8 cellular contexts compared by ENCODE assay signal in the genomic region with DNA sequence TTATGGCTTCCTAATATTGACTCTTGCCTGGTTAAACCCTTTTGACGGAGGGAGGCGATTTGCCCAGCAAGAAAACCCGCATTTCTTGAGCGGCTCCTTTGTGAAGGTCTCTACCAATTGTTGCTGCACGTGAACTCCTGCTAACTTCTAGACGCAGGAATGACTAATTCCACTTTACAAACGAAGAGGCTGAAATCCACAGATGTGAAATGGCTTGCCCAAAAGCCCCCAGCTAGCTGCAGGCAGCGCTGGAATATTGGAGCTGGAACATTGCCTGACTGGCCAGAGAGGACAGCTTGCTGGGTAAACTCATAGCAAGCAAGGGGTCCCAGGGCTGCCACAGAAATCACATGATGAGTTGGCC. TPM values are rescaled to one million over a fixed set of nuclear protein-coding genes. Genes with fewer than 3 reads are reported as not detected.
DNase-seq lines count a peak whose midpoint lies in the region; ATAC-seq and TF ChIP-seq lines count a peak whose summit lies in the region.

No MANE protein-coding gene starts in this region.

- 0 out of 2 replicates have a peak, but pooled peaks cover 6% of the 10 kb centered on the region for H3K79me2 ChIP-seq in GM23338 (replicated peaks; ENCODE audit: insufficient read depth)

- H3K27me3 ChIP-seq in GM23338 (ENCODE audit: insufficient read depth) = peaks cover 56% of the 10 kb centered on the region
- H3K27me3 ChIP-seq in SJSA1 (replicated peaks) = no peaks in the 10 kb centered on the region

- peak overlapping the region; percentile 89 for H3K4me3 Mint-ChIP-seq in GM23338

- peaks cover 25% of the 10 kb centered on the region for H3K4me1 ChIP-seq in GM23338 (ENCODE audit: insufficient read depth)
- peaks cover 37% of the 10 kb centered on the region for H3K4me1 ChIP-seq in SJSA1 (replicated peaks)

- DNase-seq in GM23338 (ENCODE audit: low spot score) = peak; percentile 25
- no peak for DNase-seq in SJSA1 (ENCODE audit: low read depth in 1 of 2, low spot score in 2 of 2)
- DNase-seq in fibroblast of the aortic adventitia (ENCODE audit: low read depth) = peak; percentile 47
- DNase-seq in retinal pigment epithelial cell (ENCODE audit: low read depth) = no peak
- no peak for DNase-seq in G401 (ENCODE audit: low spot score)
- no peak for DNase-seq in dermis blood vessel endothelial cell
- no peak for DNase-seq in T-helper 9 cell

- peaks cover 20% of the 10 kb centered on the region for H3F3A ChIP-seq in GM23338 (replicated peaks; ENCODE audit: low read depth)

- no peaks in the 10 kb centered on the region for H3K36me3 ChIP-seq in GM23338 (ENCODE audit: insufficient read depth)
- H3K36me3 ChIP-seq in SJSA1 = peaks cover 7% of the 10 kb centered on the region

- peak overlapping the region; percentile 100 for H3K4me2 ChIP-seq in GM23338

- no peak overlapping the region for H3K27ac Mint-ChIP-seq in GM23338

- peaks cover 3% of the 10 kb centered on the region for H3K36me3 Mint-ChIP-seq in GM23338 (ENCODE audit: low read depth)

- peaks cover 46% of the 10 kb centered on the region for H3K27me3 Mint-ChIP-seq in GM23338 (ENCODE audit: insufficient read depth, low read depth, poor library complexity)

- H3K9me3 Mint-ChIP-seq in GM23338 = no peaks in the 10 kb centered on the region; the same call in 2 of the 3 replicates

- H3K27ac ChIP-seq in GM23338 (ENCODE audit: low read depth) = no peak overlapping the region
- no peak overlapping the region for H3K27ac ChIP-seq in SJSA1

- H3K4me1 Mint-ChIP-seq in GM23338 = peaks cover 22% of the 10 kb centered on the region

- peak overlapping the region; percentile 94 for H2AFZ ChIP-seq in GM23338

- in situ Hi-C loops in G401 (cut with HindIII; ENCODE audit: low sequenced_read_pairs) = no loop called here

- peak overlapping the region; percentile 86 for H3K4me3 ChIP-seq in GM23338
- peak overlapping the region; percentile 56 for H3K4me3 ChIP-seq in SJSA1
- peak overlapping the region; percentile 85 for H3K4me3 ChIP-seq in fibroblast of the aortic adventitia (ENCODE audit: low read depth, low read length)
- peak overlapping the region; percentile 70 for H3K4me3 ChIP-seq in retinal pigment epithelial cell (ENCODE audit: low read length)

- TF ChIP-seq CTCF in GM23338 (conservative IDR thresholded peaks at IDR 0.05; ENCODE audit: low read depth in 2 of 2) (no peak), fibroblast of the aortic adventitia (IDR thresholded peaks at IDR 0.05; ENCODE audit: insufficient read depth, low read length) (no peak), retinal pigment epithelial cell (conservative IDR thresholded peaks at IDR 0.05; ENCODE audit: low read depth, low read length) (no peak)

- no peaks in the 10 kb centered on the region for H3K9me2 ChIP-seq in GM23338 (ENCODE audit: insufficient read depth)

- H4K20me1 ChIP-seq in GM23338 (replicated peaks; ENCODE audit: insufficient read depth) = peaks cover 5% of the 10 kb centered on the region

- ATAC-seq in GM23338 (no peak), HG03571 (IDR thresholded peaks at IDR 0.05; ENCODE audit: unreplicated experiment) (no peak)

- no peaks in the 10 kb centered on the region for H3K9me3 ChIP-seq in SJSA1 (replicated peaks)

TF ChIP-seq in GM23338, 12 proteins besides CTCF, POLR2A, EP300 and RAD21 (continues in another document):
- TF ChIP-seq, protein P1, sequence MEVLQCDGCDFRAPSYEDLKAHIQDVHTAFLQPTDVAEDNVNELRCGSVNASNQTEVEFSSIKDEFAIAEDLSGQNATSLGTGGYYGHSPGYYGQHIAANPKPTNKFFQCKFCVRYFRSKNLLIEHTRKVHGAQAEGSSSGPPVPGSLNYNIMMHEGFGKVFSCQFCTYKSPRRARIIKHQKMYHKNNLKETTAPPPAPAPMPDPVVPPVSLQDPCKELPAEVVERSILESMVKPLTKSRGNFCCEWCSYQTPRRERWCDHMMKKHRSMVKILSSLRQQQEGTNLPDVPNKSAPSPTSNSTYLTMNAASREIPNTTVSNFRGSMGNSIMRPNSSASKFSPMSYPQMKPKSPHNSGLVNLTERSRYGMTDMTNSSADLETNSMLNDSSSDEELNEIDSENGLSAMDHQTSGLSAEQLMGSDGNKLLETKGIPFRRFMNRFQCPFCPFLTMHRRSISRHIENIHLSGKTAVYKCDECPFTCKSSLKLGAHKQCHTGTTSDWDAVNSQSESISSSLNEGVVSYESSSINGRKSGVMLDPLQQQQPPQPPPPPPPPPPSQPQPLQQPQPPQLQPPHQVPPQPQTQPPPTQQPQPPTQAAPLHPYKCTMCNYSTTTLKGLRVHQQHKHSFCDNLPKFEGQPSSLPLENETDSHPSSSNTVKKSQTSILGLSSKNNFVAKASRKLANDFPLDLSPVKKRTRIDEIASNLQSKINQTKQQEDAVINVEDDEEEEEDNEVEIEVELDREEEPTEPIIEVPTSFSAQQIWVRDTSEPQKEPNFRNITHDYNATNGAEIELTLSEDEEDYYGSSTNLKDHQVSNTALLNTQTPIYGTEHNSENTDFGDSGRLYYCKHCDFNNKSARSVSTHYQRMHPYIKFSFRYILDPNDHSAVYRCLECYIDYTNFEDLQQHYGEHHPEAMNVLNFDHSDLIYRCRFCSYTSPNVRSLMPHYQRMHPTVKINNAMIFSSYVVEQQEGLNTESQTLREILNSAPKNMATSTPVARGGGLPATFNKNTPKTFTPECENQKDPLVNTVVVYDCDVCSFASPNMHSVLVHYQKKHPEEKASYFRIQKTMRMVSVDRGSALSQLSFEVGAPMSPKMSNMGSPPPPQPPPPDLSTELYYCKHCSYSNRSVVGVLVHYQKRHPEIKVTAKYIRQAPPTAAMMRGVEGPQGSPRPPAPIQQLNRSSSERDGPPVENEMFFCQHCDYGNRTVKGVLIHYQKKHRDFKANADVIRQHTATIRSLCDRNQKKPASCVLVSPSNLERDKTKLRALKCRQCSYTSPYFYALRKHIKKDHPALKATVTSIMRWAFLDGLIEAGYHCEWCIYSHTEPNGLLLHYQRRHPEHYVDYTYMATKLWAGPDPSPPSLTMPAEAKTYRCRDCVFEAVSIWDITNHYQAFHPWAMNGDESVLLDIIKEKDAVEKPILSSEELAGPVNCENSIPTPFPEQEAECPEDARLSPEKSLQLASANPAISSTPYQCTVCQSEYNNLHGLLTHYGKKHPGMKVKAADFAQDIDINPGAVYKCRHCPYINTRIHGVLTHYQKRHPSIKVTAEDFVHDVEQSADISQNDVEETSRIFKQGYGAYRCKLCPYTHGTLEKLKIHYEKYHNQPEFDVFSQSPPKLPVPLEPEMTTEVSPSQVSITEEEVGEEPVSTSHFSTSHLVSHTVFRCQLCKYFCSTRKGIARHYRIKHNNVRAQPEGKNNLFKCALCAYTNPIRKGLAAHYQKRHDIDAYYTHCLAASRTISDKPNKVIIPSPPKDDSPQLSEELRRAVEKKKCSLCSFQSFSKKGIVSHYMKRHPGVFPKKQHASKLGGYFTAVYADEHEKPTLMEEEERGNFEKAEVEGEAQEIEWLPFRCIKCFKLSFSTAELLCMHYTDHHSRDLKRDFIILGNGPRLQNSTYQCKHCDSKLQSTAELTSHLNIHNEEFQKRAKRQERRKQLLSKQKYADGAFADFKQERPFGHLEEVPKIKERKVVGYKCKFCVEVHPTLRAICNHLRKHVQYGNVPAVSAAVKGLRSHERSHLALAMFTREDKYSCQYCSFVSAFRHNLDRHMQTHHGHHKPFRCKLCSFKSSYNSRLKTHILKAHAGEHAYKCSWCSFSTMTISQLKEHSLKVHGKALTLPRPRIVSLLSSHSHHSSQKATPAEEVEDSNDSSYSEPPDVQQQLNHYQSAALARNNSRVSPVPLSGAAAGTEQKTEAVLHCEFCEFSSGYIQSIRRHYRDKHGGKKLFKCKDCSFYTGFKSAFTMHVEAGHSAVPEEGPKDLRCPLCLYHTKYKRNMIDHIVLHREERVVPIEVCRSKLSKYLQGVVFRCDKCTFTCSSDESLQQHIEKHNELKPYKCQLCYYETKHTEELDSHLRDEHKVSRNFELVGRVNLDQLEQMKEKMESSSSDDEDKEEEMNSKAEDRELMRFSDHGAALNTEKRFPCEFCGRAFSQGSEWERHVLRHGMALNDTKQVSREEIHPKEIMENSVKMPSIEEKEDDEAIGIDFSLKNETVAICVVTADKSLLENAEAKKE (CRISPR knock-in tag; IDR thresholded peaks at IDR 0.05) = no peak
- TF ChIP-seq EZH2phosphoT487 (IDR thresholded peaks at IDR 0.05; ENCODE audit: unreplicated experiment) (no peak), POLR2AphosphoS5 (IDR thresholded peaks at IDR 0.05; ENCODE audit: low read depth) (no peak), ZNF114 (CRISPR knock-in tag; IDR thresholded peaks at IDR 0.05) (no peak), EZH2 (IDR thresholded peaks at IDR 0.05; ENCODE audit: low read depth, unreplicated experiment) (no peak), ZNF331 (CRISPR knock-in tag; IDR thresholded peaks at IDR 0.05; ENCODE audit: low read depth) (no peak), CREB1 (CRISPR knock-in tag; IDR thresholded peaks at IDR 0.05; ENCODE audit: low read depth) (no peak)

RNA-seq across cellular contexts. Expression of a gene that starts 0.5 kb away (rescaled TPM):
- total RNA-seq in GM23338 (2014; rRNA removed; shearing (Covaris generic)) = 61.3 and 87.3 TPM in 2 replicates
- polyA plus RNA-seq in GM23338 (2016; fragmentation: Nextera tagmentation; extraction: Ambion mirVana) = 36.8 and 39.1 TPM in 2 replicates
- 54.7 and 60.9 TPM in 2 replicates for total RNA-seq in SJSA1 (2014; rRNA removed; shearing (Covaris generic))
- total RNA-seq in fibroblast of the aortic adventitia (ENCODE audit: low replicate concordance) = 13.1 and 16.2 TPM in 2 replicates
- total RNA-seq in G401 (2014; rRNA removed; shearing (Covaris generic)) = 35.6 and 44.6 TPM in 2 replicates
- 24.5 and 37.6 TPM in 2 replicates for total RNA-seq in dermis blood vessel endothelial cell

RNA-seq across cellular contexts. Expression of a gene that starts 14.9 kb away (rescaled TPM):
- total RNA-seq in GM23338 (2014; rRNA removed; shearing (Covaris generic)) = 0.23 and 0.63 TPM in 2 replicates
- 0.36 TPM in 1 of 2 replicates, not detected in the other for polyA plus RNA-seq in GM23338 (2016; fragmentation: Nextera tagmentation; extraction: Ambion mirVana)
- not detected in 2 replicates for total RNA-seq in SJSA1 (2014; rRNA removed; shearing (Covaris generic))
- total RNA-seq in fibroblast of the aortic adventitia (ENCODE audit: low replicate concordance) (not detected in 2 replicates), dermis blood vessel endothelial cell (0.14 TPM in 1 of 2 replicates, not detected in the other)
- total RNA-seq in G401 (2014; rRNA removed; shearing (Covaris generic)) = not detected in 2 replicates

RNA-seq across cellular contexts. Expression of a gene that starts 35.9 kb away (rescaled TPM):
- total RNA-seq in GM23338 (2014; rRNA removed; shearing (Covaris generic)) = 13.0 and 13.6 TPM in 2 replicates
- polyA plus RNA-seq in GM23338 (2016; fragmentation: Nextera tagmentation; extraction: Ambion mirVana) = 14.0 and 14.1 TPM in 2 replicates
- total RNA-seq in SJSA1 (2014; rRNA removed; shearing (Covaris generic)) = 43.8 and 71.2 TPM in 2 replicates
- total RNA-seq in fibroblast of the aortic adventitia (ENCODE audit: low replicate concordance) (19.0 and 38.6 TPM in 2 replicates), dermis blood vessel endothelial cell (43.6 and 44.3 TPM in 2 replicates)
- 41.7 and 46.3 TPM in 2 replicates for total RNA-seq in G401 (2014; rRNA removed; shearing (Covaris generic))

RNA-seq across cellular contexts. Expression of a gene that starts 40.9 kb away (rescaled TPM):
- total RNA-seq in GM23338 (2014; rRNA removed; shearing (Covaris generic)) = 420 and 459 TPM in 2 replicates
- 430 and 466 TPM in 2 replicates for polyA plus RNA-seq in GM23338 (2016; fragmentation: Nextera tagmentation; extraction: Ambion mirVana)
- total RNA-seq in SJSA1 (2014; rRNA removed; shearing (Covaris generic)) = 204 and 252 TPM in 2 replicates
- total RNA-seq in fibroblast of the aortic adventitia (ENCODE audit: low replicate concordance) = 181 and 457 TPM in 2 replicates
- total RNA-seq in G401 (2014; rRNA removed; shearing (Covaris generic)) = 595 and 685 TPM in 2 replicates
- total RNA-seq in dermis blood vessel endothelial cell = 358 and 454 TPM in 2 replicates

Comparison
In these comparisons a context has a peak if more than half of its experiments do, and no peak if none do; other contexts are left out.
1. DNase-seq: peak in GM23338 (single experiment) and fibroblast of the aortic adventitia (single experiment); none in SJSA1 (0 of 2), retinal pigment epithelial cell (single experiment), G401 (single experiment), dermis blood vessel endothelial cell (single experiment) and T-helper 9 cell (single experiment).
2. Peak in every context shown above with its lines, with median percentiles within 50 percentile points of each other: H3K4me3 ChIP-seq.